ENCODE assay signal across 2 cellular contexts in the genomic region with DNA sequence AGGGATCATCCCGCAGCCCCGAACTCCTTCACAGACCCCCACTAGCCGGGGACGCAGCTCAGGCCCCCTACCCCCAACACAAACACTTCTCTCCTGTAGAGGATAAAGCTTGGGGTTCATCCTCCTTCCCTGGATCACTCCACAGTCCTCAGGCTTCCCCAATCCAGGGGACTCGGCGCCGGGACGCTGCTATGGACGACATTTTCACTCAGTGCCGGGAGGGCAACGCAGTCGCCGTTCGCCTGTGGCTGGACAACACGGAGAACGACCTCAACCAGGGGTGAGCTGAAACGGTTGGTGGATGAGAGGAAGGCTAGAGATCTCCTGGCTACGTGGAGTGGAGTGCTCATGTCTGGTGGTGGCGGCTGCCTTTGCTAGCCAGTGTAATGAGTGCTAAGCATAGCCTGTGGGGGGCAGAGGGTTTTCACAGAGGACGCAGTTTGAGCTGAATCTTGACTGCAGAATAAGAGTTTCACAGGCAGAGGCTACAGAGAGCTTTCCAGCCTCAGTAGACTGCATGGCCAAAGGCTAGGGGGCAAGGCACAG.
TF ChIP-seq lines count a peak whose summit lies in the region.

No MANE protein-coding gene starts in this region.

TF ChIP-seq in PFSK-1, 5 proteins besides CTCF, POLR2A, EP300 and RAD21:
- TF ChIP-seq, protein P1, sequence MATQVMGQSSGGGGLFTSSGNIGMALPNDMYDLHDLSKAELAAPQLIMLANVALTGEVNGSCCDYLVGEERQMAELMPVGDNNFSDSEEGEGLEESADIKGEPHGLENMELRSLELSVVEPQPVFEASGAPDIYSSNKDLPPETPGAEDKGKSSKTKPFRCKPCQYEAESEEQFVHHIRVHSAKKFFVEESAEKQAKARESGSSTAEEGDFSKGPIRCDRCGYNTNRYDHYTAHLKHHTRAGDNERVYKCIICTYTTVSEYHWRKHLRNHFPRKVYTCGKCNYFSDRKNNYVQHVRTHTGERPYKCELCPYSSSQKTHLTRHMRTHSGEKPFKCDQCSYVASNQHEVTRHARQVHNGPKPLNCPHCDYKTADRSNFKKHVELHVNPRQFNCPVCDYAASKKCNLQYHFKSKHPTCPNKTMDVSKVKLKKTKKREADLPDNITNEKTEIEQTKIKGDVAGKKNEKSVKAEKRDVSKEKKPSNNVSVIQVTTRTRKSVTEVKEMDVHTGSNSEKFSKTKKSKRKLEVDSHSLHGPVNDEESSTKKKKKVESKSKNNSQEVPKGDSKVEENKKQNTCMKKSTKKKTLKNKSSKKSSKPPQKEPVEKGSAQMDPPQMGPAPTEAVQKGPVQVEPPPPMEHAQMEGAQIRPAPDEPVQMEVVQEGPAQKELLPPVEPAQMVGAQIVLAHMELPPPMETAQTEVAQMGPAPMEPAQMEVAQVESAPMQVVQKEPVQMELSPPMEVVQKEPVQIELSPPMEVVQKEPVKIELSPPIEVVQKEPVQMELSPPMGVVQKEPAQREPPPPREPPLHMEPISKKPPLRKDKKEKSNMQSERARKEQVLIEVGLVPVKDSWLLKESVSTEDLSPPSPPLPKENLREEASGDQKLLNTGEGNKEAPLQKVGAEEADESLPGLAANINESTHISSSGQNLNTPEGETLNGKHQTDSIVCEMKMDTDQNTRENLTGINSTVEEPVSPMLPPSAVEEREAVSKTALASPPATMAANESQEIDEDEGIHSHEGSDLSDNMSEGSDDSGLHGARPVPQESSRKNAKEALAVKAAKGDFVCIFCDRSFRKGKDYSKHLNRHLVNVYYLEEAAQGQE (IDR thresholded peaks at IDR 0.05; ENCODE audit: insufficient read depth in 1 of 2, low read depth in 2 of 2, low read length in 2 of 2): no peak
- TF ChIP-seq SIN3A (IDR thresholded peaks at IDR 0.05; ENCODE audit: borderline replicate concordance, insufficient read depth, low read length): no peak; the same call in 1 of the 2 replicates
- peak; percentile 19; the same call in 1 of the 2 replicates for TF ChIP-seq POLR2AphosphoS5 (IDR thresholded peaks at IDR 0.05; ENCODE audit: low read depth, low read length)
- TF ChIP-seq TAF1 (IDR thresholded peaks at IDR 0.05; ENCODE audit: borderline replicate concordance, insufficient read depth, low read length): peak; percentile 65; the same call in 1 of the 2 replicates
- TF ChIP-seq FOXP2 (optimal IDR thresholded peaks at IDR 0.05; ENCODE audit: borderline replicate concordance, extremely low read depth, extremely low read length, insufficient read depth): no peak
TF ChIP-seq in PFSK-1: peak in this region for 2.

TF ChIP-seq in neural cell, 6 proteins besides CTCF, POLR2A, EP300 and RAD21 (continued from another document):
- TF ChIP-seq MXI1 (conservative IDR thresholded peaks at IDR 0.05; ENCODE audit: poor library complexity, severe bottlenecking): peak; percentile 56
